Comparison of ENCODE assay signal across 24 cellular contexts in genomic region chr10:79172881-79173280, GRCh38.
"Had no signal": no experiment of that assay in that cellular context is flagged by ENCODE, and none has a peak within 500 bp of the region (broad histone marks: within the 10 kb centered on the region; RNA-seq: fewer than 3 reads in every experiment).

No MANE protein-coding gene starts in this region.

- H3K4me2 ChIP-seq: KMS-11 had no signal

- H3K9me3 Mint-ChIP-seq: activated B cell treated with CpG ODN at 0.5 μM for 24 hours; activated CD4-positive, alpha-beta memory T cell treated with anti-CD3 and anti-CD28 coated beads for 36 hours; activated CD4-positive, alpha-beta T cell treated with anti-CD3 and anti-CD28 coated beads, Interleukin-2, amount 10 ng/mL, durations not matched to agents 24 days and 14 days; activated naive CD4-positive, alpha-beta T cell treated with anti-CD3 and anti-CD28 coated beads for 36 hours; activated T-helper 17 cell treated with anti-CD3 and anti-CD28 coated beads, Interleukin-2, amount 50 U/mL, for 72 hours; IgD-negative memory B cell had no signal

- H3K9ac ChIP-seq: KMS-11 had no signal

- ATAC-seq: activated T-helper 17 cell treated with anti-CD3 and anti-CD28 coated beads, Interleukin-2, amount 50 U/mL, for 72 hours; PC-3 had no signal

- H3K27ac ChIP-seq: KMS-11 had no signal

- H3K27ac Mint-ChIP-seq: activated B cell treated with CpG ODN at 0.5 μM for 24 hours; activated CD4-positive, alpha-beta memory T cell treated with anti-CD3 and anti-CD28 coated beads for 36 hours; activated CD4-positive, alpha-beta T cell treated with anti-CD3 and anti-CD28 coated beads, Interleukin-2, amount 10 ng/mL, durations not matched to agents 24 days and 14 days; activated naive CD4-positive, alpha-beta T cell treated with anti-CD3 and anti-CD28 coated beads for 36 hours; activated naive CD8-positive, alpha-beta T cell; IgD-negative memory B cell had no signal

- H3K27me3 Mint-ChIP-seq: activated B cell treated with CpG ODN at 0.5 μM for 24 hours; activated CD4-positive, alpha-beta memory T cell treated with anti-CD3 and anti-CD28 coated beads for 36 hours; activated CD4-positive, alpha-beta T cell treated with anti-CD3 and anti-CD28 coated beads, Interleukin-2, amount 10 ng/mL, durations not matched to agents 24 days and 14 days; activated naive CD8-positive, alpha-beta T cell; activated T-helper 17 cell treated with anti-CD3 and anti-CD28 coated beads, Interleukin-2, amount 50 U/mL, for 72 hours had no signal

- H3K36me3 Mint-ChIP-seq: activated CD4-positive, alpha-beta memory T cell treated with anti-CD3 and anti-CD28 coated beads for 36 hours; activated naive CD8-positive, alpha-beta T cell had no signal

- DNase-seq: activated B cell treated with CpG ODN at 0.5 μM for 24 hours; activated CD4-positive, alpha-beta memory T cell treated with anti-CD3 and anti-CD28 coated beads for 36 hours; activated CD4-positive, alpha-beta T cell treated with anti-CD3 and anti-CD28 coated beads for 1 hour; activated CD4-positive, alpha-beta T cell treated with anti-CD3 and anti-CD28 coated beads, Interleukin-2, amount 10 ng/mL, durations not matched to agents 24 days and 14 days; activated CD8-positive, alpha-beta memory T cell treated with anti-CD3 and anti-CD28 coated beads for 24 hours; activated gamma-delta T cell; activated naive CD4-positive, alpha-beta T cell treated with anti-CD3 and anti-CD28 coated beads for 36 hours; activated T-cell treated with anti-CD3 and anti-CD28 coated beads, Interleukin-2, amount 50 U/mL, for 48 hours; NCI-H1092; NCI-H1417 treated with DMSO at 0.1 percent for 48 hours; NCI-H1694; NCI-H2029; NCI-H2107; NCI-H2171 treated with DMSO at 0.1 percent for 48 hours; NCI-H345; NCI-H510A; PC-3; SHP77 treated with DMSO at 0.1 percent for 48 hours; T-helper 2 cell; T1000 had no signal

- H3K4me3 Mint-ChIP-seq: activated B cell treated with CpG ODN at 0.5 μM for 24 hours; activated CD4-positive, alpha-beta memory T cell treated with anti-CD3 and anti-CD28 coated beads for 36 hours; activated CD4-positive, alpha-beta T cell treated with anti-CD3 and anti-CD28 coated beads, Interleukin-2, amount 10 ng/mL, durations not matched to agents 24 days and 14 days; activated naive CD4-positive, alpha-beta T cell treated with anti-CD3 and anti-CD28 coated beads for 36 hours; activated naive CD8-positive, alpha-beta T cell; activated T-helper 17 cell treated with anti-CD3 and anti-CD28 coated beads, Interleukin-2, amount 50 U/mL, for 72 hours; IgD-negative memory B cell had no signal

- H3K4me1 Mint-ChIP-seq: activated CD4-positive, alpha-beta T cell treated with anti-CD3 and anti-CD28 coated beads, Interleukin-2, amount 10 ng/mL, durations not matched to agents 24 days and 14 days; activated T-helper 17 cell treated with anti-CD3 and anti-CD28 coated beads, Interleukin-2, amount 50 U/mL, for 72 hours; IgD-negative memory B cell had no signal
